23 cellular contexts compared by ENCODE assay signal in the genomic region with DNA sequence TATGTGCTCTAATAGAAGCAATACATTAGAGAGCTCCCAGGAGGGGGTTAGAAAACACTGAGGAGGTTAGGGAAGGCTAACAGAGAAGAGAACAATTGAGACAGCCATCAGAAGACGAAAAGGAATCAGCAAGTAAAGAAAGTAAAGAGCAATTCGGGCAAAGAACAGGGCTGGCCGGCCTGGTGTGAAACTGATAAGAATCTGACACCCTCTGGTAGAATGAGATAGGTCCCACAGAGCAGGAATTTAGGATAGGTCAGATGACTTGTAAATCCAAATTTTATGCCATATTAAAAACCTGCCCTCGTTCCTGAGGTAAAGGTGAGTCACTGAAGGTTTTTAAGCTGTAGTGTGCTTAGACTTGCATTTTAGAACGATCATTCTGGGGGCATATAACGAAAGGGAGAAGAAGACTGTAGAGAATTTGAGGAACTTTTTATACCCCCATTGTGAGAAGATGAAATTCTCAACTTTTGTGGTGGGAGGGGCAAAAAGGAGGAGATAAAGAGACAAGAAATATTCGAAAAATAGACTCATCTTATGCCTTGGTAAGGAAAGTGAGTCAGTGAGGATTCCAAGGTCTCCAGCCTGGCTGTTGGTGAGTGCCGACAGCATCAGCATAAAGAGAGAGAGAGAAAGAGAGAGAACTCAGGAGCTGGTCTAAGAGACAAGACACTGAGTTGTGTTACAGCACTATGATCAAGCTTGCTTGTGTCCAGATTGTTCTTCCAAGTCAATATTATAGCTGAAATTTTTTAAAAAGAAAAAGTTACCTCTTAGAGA. TPM values are rescaled to one million over a fixed set of nuclear protein-coding genes. Genes with fewer than 3 reads are reported as not detected.
A peak's percentile ranks its signal among the peaks of the same experiment; 100 is the strongest.
DNase-seq lines count a peak whose midpoint lies in the region; ATAC-seq and TF ChIP-seq lines count a peak whose summit lies in the region.
"Had no signal": no experiment of that assay in that cellular context is flagged by ENCODE, and none has a peak within 500 bp of the region (broad histone marks: within the 10 kb centered on the region; RNA-seq: fewer than 3 reads in every experiment).

No MANE protein-coding gene starts in this region.

- H4K8ac ChIP-seq in trophoblast cell (ENCODE audit: low read depth, low read length), result peak overlapping the region; percentile 34

- H3K4ac ChIP-seq in trophoblast cell (ENCODE audit: low read depth, low read length), result peak overlapping the region; percentile 64

- intact Hi-C loops in HCT116 (cut with micrococcal nuclease), result no loop called here

- 58% methylated on average over 8 of the region's 8 CpGs for WGBS in hepatocyte (ENCODE audit: low lambda C conversion rate, missing lambda C conversion rate)
- no CpG with 5 or more reads among the region's 8 CpGs for WGBS in trophoblast cell (ENCODE audit: extremely low coverage, insufficient coverage, insufficient read length)

- peak; percentile 37 for TF ChIP-seq RAD21 in HCT116 (IDR thresholded peaks at IDR 0.05; ENCODE audit: low read depth)

- H2AFZ ChIP-seq in HCT116 (ENCODE audit: low read depth, low read length, poor library complexity, severe bottlenecking) (peak overlapping the region; percentile 63), hepatocyte (no peak overlapping the region), trophoblast cell (ENCODE audit: insufficient read depth, low read length, poor library complexity) (no peak overlapping the region)

- H2BK12ac ChIP-seq in trophoblast cell (ENCODE audit: low read length), result peak overlapping the region; percentile 82

- H3K27ac ChIP-seq in HCT116 (ENCODE audit: low read depth, low read length) (no peak overlapping the region), SJCRH30 (peak overlapping the region; percentile 60), hepatocyte (peak overlapping the region; percentile 1), trophoblast cell (ENCODE audit: low read depth, low read length) (peak overlapping the region; percentile 84)

- peak overlapping the region; percentile 91 for H2BK120ac ChIP-seq in trophoblast cell (ENCODE audit: insufficient read depth, low read length, poor library complexity)

- H3K9me3 ChIP-seq in HCT116 (ENCODE audit: control insufficient read depth in 1 of 2, insufficient read depth in 1 of 2, low read depth in 1 of 2, low read length in 2 of 2), result no peaks in the 10 kb centered on the region
- H3K9me3 ChIP-seq in SJCRH30 (replicated peaks), result no peaks in the 10 kb centered on the region
- H3K9me3 ChIP-seq in hepatocyte (ENCODE audit: low read depth), result no peaks in the 10 kb centered on the region
- no peaks in the 10 kb centered on the region for H3K9me3 ChIP-seq in trophoblast cell (ENCODE audit: insufficient read depth, low read depth, low read length)

- CTCF ChIA-PET in HCT116 (lab: Charles Lee), result no interaction called here

- H2AK5ac ChIP-seq in trophoblast cell (ENCODE audit: low read length), result no peak overlapping the region

- H3K18ac ChIP-seq in trophoblast cell (ENCODE audit: low read length), result peak overlapping the region; percentile 80

- H3K79me2 ChIP-seq in HCT116 (ENCODE audit: insufficient read depth, low read length) (no peaks in the 10 kb centered on the region), hepatocyte (no peaks in the 10 kb centered on the region), trophoblast cell (ENCODE audit: control insufficient read depth, insufficient read depth, low read length, poor library complexity) (no peaks in the 10 kb centered on the region)

- 0 out of 2 replicates have a peak overlapping the region, but pooled peaks have one; percentile 7 for H3K9ac ChIP-seq in HCT116 (ENCODE audit: low read length)
- H3K9ac ChIP-seq in trophoblast cell (ENCODE audit: low read length), result no peak overlapping the region

- peak overlapping the region; percentile 81 for H4K91ac ChIP-seq in trophoblast cell (ENCODE audit: low read depth, low read length)

- H3K36me3 ChIP-seq in HCT116 (ENCODE audit: control insufficient read depth in 1 of 2, insufficient read depth in 2 of 2, low read length in 2 of 2) (no peaks in the 10 kb centered on the region), SJCRH30 (no peaks in the 10 kb centered on the region), hepatocyte (replicated peaks; ENCODE audit: insufficient read depth, low read depth) (no peaks in the 10 kb centered on the region), trophoblast cell (ENCODE audit: control insufficient read depth in 1 of 2, insufficient read depth in 2 of 2, low read length in 2 of 2) (no peaks in the 10 kb centered on the region)

- POLR2A ChIA-PET in HCT116 (lab: Charles Lee), result no interaction called here

- H3K4me3 ChIP-seq in HCT116 (replicated peaks in 1 of 2; ENCODE audit: low read depth in 1 of 2, low read length in 2 of 2), result peak overlapping the region in 1 of 2 experiments; percentile 19; a peak in 3 of 4 replicates
- no peak overlapping the region for H3K4me3 ChIP-seq in SJCRH30
- no peak overlapping the region for H3K4me3 ChIP-seq in hepatocyte
- no peak overlapping the region for H3K4me3 ChIP-seq in trophoblast cell (ENCODE audit: low read depth, low read length)
- H3K4me3 ChIP-seq: GM12878 had no signal

- no peaks in the 10 kb centered on the region for H3K9me2 ChIP-seq in HCT116 (ENCODE audit: insufficient read depth)
- no peaks in the 10 kb centered on the region for H3K9me2 ChIP-seq in hepatocyte (replicated peaks; ENCODE audit: insufficient read depth)

- peak overlapping the region; percentile 14 for H3K14ac ChIP-seq in trophoblast cell (ENCODE audit: low read length)

- H2BK5ac ChIP-seq in trophoblast cell (ENCODE audit: low read depth, low read length, poor library complexity), result peak overlapping the region; percentile 98

- H3K27me3 ChIP-seq in HCT116 (ENCODE audit: insufficient read depth, low read length) (no peaks in the 10 kb centered on the region), SJCRH30 (no peaks in the 10 kb centered on the region), hepatocyte (no peaks in the 10 kb centered on the region), trophoblast cell (ENCODE audit: insufficient read depth, low read length) (no peaks in the 10 kb centered on the region)

- H4K12ac ChIP-seq in trophoblast cell (ENCODE audit: low read depth, low read length), result peak overlapping the region; percentile 64

- BruUV-seq in HCT116 (replicated peaks; lab: Mats Ljungman, UMichigan), result no TSS peak

- H3K79me1 ChIP-seq in trophoblast cell (ENCODE audit: low read length), result peaks cover 25% of the 10 kb centered on the region

- H3K4me1 ChIP-seq in HCT116 (ENCODE audit: control insufficient read depth in 1 of 2, insufficient read depth in 2 of 2, low read length in 2 of 2), result peaks cover 2 to 27% of the 10 kb centered on the region in 2 experiments; a peak in 3 of 4 replicates
- peaks cover 22% of the 10 kb centered on the region for H3K4me1 ChIP-seq in SJCRH30
- H3K4me1 ChIP-seq in hepatocyte (ENCODE audit: insufficient read depth), result peaks cover 5% of the 10 kb centered on the region
- peaks cover 7 to 10% of the 10 kb centered on the region in 2 experiments for H3K4me1 ChIP-seq in trophoblast cell (ENCODE audit: control insufficient read depth in 1 of 2, insufficient read depth in 2 of 2, low read length in 2 of 2)

- DNase-seq in HCT116 (ENCODE audit: low read depth, low spot score) (peak; percentile 12), SJCRH30 (no peak), hepatocyte (ENCODE audit: low spot score) (no peak), trophoblast cell (peak; percentile 69 to 82), NCI-H524 (lab: John Stamatoyannopoulos, UW) (no peak), CD1c-positive myeloid dendritic cell (ENCODE audit: extremely low spot score) (no peak), 8988T (no peak)
- DNase-seq: activated CD4-positive, alpha-beta T cell treated with anti-CD3 and anti-CD28 coated beads, Interleukin-2, amount 50 U/mL, for 48 hours; activated CD8-positive, alpha-beta memory T cell treated with anti-CD3 and anti-CD28 coated beads, Interleukin-2, amount 50 U/mL, for 4 hours; C1 segment of cervical spinal cord; central memory CD4-positive, alpha-beta T cell; dermis blood vessel endothelial cell; DND-41; naive thymus-derived CD4-positive, alpha-beta T cell; NCI-H1092; NCI-H2029; NCI-H2227 treated with DMSO at 0.1 percent for 48 hours; NCI-H774; retina; SW 1271 had no signal

- no peaks in the 10 kb centered on the region for H4K20me1 ChIP-seq in HCT116 (ENCODE audit: insufficient read depth)
- H4K20me1 ChIP-seq in hepatocyte (ENCODE audit: insufficient read depth, poor library complexity, severe bottlenecking), result no peaks in the 10 kb centered on the region

- TF ChIP-seq CTCF in HCT116 (IDR thresholded peaks at IDR 0.05 in 2 of 3, conservative IDR thresholded peaks at IDR 0.05 in 1 of 3; ENCODE audit: borderline replicate concordance in 1 of 3, insufficient read depth in 1 of 3, low read depth in 2 of 3, low read length in 2 of 3), result no peak
- no peak for TF ChIP-seq CTCF in hepatocyte (IDR thresholded peaks at IDR 0.05; ENCODE audit: poor library complexity)

- RAD21 ChIA-PET in HCT116 (lab: Charles Lee; ENCODE audit: low non-redundant PET in 1 of 2, low total read pairs in 2 of 2, uncharacterized antibody in 2 of 2, unreplicated experiment in 2 of 2), result no interaction called here

- no peak overlapping the region for H3K23ac ChIP-seq in trophoblast cell (ENCODE audit: low read length)

- ATAC-seq in HCT116, result peak; percentile 69
- ATAC-seq: activated T-helper 17 cell treated with anti-CD3 and anti-CD28 coated beads, Interleukin-2, amount 50 U/mL, for 72 hours; left lobe of liver; naive thymus-derived CD4-positive, alpha-beta T cell had no signal

- no peak for TF ChIP-seq POLR2A in HCT116 (IDR thresholded peaks at IDR 0.05; ENCODE audit: borderline replicate concordance, extremely low read depth, insufficient read depth, insufficient read length)

- H3K4me2 ChIP-seq in HCT116 (ENCODE audit: low read length) (peak overlapping the region; percentile 56), hepatocyte (no peak overlapping the region), trophoblast cell (ENCODE audit: low read length) (peak overlapping the region; percentile 20)

TF ChIP-seq in HCT116, 20 proteins besides CTCF, POLR2A, EP300 and RAD21 (continues in another document):
- TF ChIP-seq EGR1 (IDR thresholded peaks at IDR 0.05; ENCODE audit: low read depth) (no peak), JUND (IDR thresholded peaks at IDR 0.05) (no peak), SP1 (IDR thresholded peaks at IDR 0.05; ENCODE audit: low read depth) (no peak), EZH2 (IDR thresholded peaks at IDR 0.05) (no peak)

RNA-seq across cellular contexts. Expression of gene TMEM167A, which starts 51.3 kb away (rescaled TPM):
- total RNA-seq in HCT116 (2021; ENCODE audit: unreplicated experiment), result 108 TPM
- polyA plus RNA-seq in HCT116 (2012), result 23.6 and 31.2 TPM in 2 replicates
- 113 and 118 TPM in 2 replicates for total RNA-seq in SJCRH30 (2014; rRNA removed; shearing (Covaris generic))
- 130 and 174 TPM in 2 replicates for total RNA-seq in hepatocyte
- 137 and 140 TPM in 2 replicates for polyA plus RNA-seq in hepatocyte
- polyA plus RNA-seq in trophoblast cell (2013), result 122 and 124 TPM in 2 replicates

RNA-seq across cellular contexts. Expression of gene XRCC4, which starts 51.5 kb away (rescaled TPM):
- total RNA-seq in HCT116 (2021; ENCODE audit: unreplicated experiment), result 24.6 TPM
- polyA plus RNA-seq in HCT116 (2012), result 4.8 and 8.1 TPM in 2 replicates
- total RNA-seq in SJCRH30 (2014; rRNA removed; shearing (Covaris generic)), result 20.5 and 22.9 TPM in 2 replicates
- 21.2 and 21.5 TPM in 2 replicates for total RNA-seq in hepatocyte
- polyA plus RNA-seq in hepatocyte, result 12.7 and 13.8 TPM in 2 replicates
- 15.4 and 16.3 TPM in 2 replicates for polyA plus RNA-seq in trophoblast cell (2013)

Comparison
In these comparisons a context has a peak if more than half of its experiments do, and no peak if none do; other contexts are left out.
1. DNase-seq: peak in HCT116 (single experiment) and trophoblast cell (2 of 2); none in SJCRH30 (0 of 2), hepatocyte (single experiment), NCI-H524 (0 of 2), CD1c-positive myeloid dendritic cell (single experiment) and 8988T (single experiment).